ENCODE assay signal across 1 cellular context in genomic region chr7:3260425-3260762, GRCh38.
TF ChIP-seq lines count a peak whose summit lies in the region.

No MANE protein-coding gene starts in this region.

TF ChIP-seq in SK-N-SH, 30 proteins besides CTCF, POLR2A, EP300 and RAD21 (continued from another document):
- TF ChIP-seq ZBTB33 (IDR thresholded peaks at IDR 0.05; ENCODE audit: borderline replicate concordance, low read depth), result no peak
- TF ChIP-seq GATA2 (CRISPR knock-in tag; IDR thresholded peaks at IDR 0.05), result no peak
- no peak for TF ChIP-seq TAF1 (IDR thresholded peaks at IDR 0.05; ENCODE audit: borderline replicate concordance, low read depth, low read length)
TF ChIP-seq in SK-N-SH: peak in this region for 0.
